ENCODE assay signal across 1 cellular context in the genomic region with DNA sequence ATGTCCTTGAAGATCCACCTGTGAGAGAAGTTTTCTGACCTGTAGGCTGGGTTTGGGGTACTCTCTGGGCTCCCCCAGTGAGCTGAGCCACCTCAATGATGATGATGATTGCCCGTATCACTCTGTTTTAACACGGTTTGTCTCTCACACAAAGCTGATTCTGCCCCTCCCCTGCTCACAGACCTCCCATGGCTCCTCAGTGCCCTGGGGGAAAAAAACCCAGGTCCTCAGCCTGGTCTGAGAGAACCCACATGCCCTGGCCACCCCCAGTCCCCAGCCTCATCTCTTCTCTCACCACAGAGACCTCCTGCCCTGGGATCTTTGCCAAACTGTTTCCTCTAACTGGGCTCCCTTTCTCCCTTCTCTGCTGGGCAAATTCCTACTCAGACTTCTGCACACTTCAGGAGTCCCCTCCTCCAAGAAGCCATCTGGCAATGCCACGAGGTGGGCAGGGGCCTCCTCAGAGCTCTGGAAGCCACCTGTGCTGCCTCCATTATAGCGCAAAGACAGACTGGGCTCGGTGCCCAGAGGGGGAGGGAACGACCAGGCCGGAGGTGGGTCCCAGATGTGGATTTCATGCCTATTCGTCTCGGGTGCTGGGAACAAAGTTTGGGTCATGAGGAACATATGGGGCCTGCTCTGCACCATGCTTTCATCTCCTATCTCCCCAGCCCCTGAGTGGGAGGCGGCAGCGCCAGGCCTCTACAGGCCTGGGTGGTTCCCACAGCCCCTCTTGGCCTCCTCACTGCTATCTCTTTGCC.
A peak's percentile ranks its signal among the peaks of the same experiment; 100 is the strongest.
TF ChIP-seq lines count a peak whose summit lies in the region.

No MANE protein-coding gene starts in this region.

TF ChIP-seq in HEK293, 187 proteins besides CTCF, POLR2A, EP300 and RAD21:
- peak; percentile 90 for TF ChIP-seq GLIS1 (tag by site-specific recombination; IDR thresholded peaks at IDR 0.05)
- TF ChIP-seq ZNF600 (tag by site-specific recombination; IDR thresholded peaks at IDR 0.05), result no peak
- peak; percentile 83 for TF ChIP-seq EGR2 (tag by site-specific recombination; IDR thresholded peaks at IDR 0.05; ENCODE audit: low read depth)
- TF ChIP-seq ZBTB17 (tag by site-specific recombination; IDR thresholded peaks at IDR 0.05), result 0 out of 2 replicates have a peak, but pooled peaks have one; percentile 30
- TF ChIP-seq PRDM1 (tag by site-specific recombination; IDR thresholded peaks at IDR 0.05), result no peak
- TF ChIP-seq ZBTB48 (tag by site-specific recombination; IDR thresholded peaks at IDR 0.05), result 0 out of 2 replicates have a peak, but pooled peaks have one; percentile 32
- peak; percentile 41; the same call in 1 of the 2 replicates for TF ChIP-seq ZNF335 (tag by site-specific recombination; conservative IDR thresholded peaks at IDR 0.05)
- peak; percentile 58 for TF ChIP-seq SP7 (tag by site-specific recombination; IDR thresholded peaks at IDR 0.05)
- no peak for TF ChIP-seq ZBTB1 (tag by site-specific recombination; IDR thresholded peaks at IDR 0.05)
- 0 out of 2 replicates have a peak, but pooled peaks have one; percentile 45 for TF ChIP-seq YY2 (tag by site-specific recombination; IDR thresholded peaks at IDR 0.05)
- TF ChIP-seq ZFP69B (tag by site-specific recombination; IDR thresholded peaks at IDR 0.05), result peak; percentile 87; the same call in 1 of the 2 replicates
- TF ChIP-seq ZFHX2 (tag by site-specific recombination; conservative IDR thresholded peaks at IDR 0.05), result peak; percentile 80
- peak; percentile 17; the same call in 1 of the 2 replicates for TF ChIP-seq SP2 (tag by site-specific recombination; IDR thresholded peaks at IDR 0.05)
- no peak for TF ChIP-seq ZNF501 (tag by site-specific recombination; IDR thresholded peaks at IDR 0.05)
- peak; percentile 78 for TF ChIP-seq ZNF16 (tag by site-specific recombination; IDR thresholded peaks at IDR 0.05; ENCODE audit: low read depth)
- TF ChIP-seq, protein P1, sequence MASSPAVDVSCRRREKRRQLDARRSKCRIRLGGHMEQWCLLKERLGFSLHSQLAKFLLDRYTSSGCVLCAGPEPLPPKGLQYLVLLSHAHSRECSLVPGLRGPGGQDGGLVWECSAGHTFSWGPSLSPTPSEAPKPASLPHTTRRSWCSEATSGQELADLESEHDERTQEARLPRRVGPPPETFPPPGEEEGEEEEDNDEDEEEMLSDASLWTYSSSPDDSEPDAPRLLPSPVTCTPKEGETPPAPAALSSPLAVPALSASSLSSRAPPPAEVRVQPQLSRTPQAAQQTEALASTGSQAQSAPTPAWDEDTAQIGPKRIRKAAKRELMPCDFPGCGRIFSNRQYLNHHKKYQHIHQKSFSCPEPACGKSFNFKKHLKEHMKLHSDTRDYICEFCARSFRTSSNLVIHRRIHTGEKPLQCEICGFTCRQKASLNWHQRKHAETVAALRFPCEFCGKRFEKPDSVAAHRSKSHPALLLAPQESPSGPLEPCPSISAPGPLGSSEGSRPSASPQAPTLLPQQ (tag by site-specific recombination; IDR thresholded peaks at IDR 0.05), result peak; percentile 96
- 0 out of 2 replicates have a peak, but pooled peaks have one; percentile 28 for TF ChIP-seq SCRT1 (tag by site-specific recombination; IDR thresholded peaks at IDR 0.05; ENCODE audit: borderline replicate concordance)
